Comparison of ENCODE assay signal across 1 cellular context in genomic region chr6:1515280-1515679, GRCh38.
TF ChIP-seq lines count a peak whose summit lies in the region.

No MANE protein-coding gene starts in this region.

TF ChIP-seq in K562, 482 proteins besides CTCF, POLR2A, EP300 and RAD21 (continued from another document):
- peak; percentile 77 for TF ChIP-seq E2F8 (IDR thresholded peaks at IDR 0.05; ENCODE audit: low read depth, partially characterized antibody)
- TF ChIP-seq TFAP4 (CRISPR knock-in tag; IDR thresholded peaks at IDR 0.05; ENCODE audit: borderline replicate concordance): peak; percentile 80; the same call in 1 of the 2 replicates
- TF ChIP-seq MTA3 (IDR thresholded peaks at IDR 0.05; ENCODE audit: borderline replicate concordance): peak; percentile 44; the same call in 1 of the 2 replicates
TF ChIP-seq in K562: peak in this region for 33.
